Comparison of ENCODE assay signal across 17 cellular contexts in genomic region chr2:179574061-179574519, GRCh38.
DNase-seq lines count a peak whose midpoint lies in the region; ATAC-seq, FAIRE-seq and TF ChIP-seq lines count a peak whose summit lies in the region.
"Had no signal": no experiment of that assay in that cellular context is flagged by ENCODE, and none has a peak within 500 bp of the region (broad histone marks: within the 10 kb centered on the region; RNA-seq: fewer than 3 reads in every experiment).

No MANE protein-coding gene starts in this region.

- DNase-seq in SK-N-MC (ENCODE audit: low read depth, low spot score): peak; percentile 14
- DNase-seq in HepG2 (ENCODE audit: low spot score): peak; percentile 88
- no peak for DNase-seq in stomach
- DNase-seq in H9: no peak
- DNase-seq in NCI-H446 treated with DMSO at 0.1 percent for 48 hours (lab: John Stamatoyannopoulos, UW): no peak
- DNase-seq: C1 segment of cervical spinal cord, DMS153, EL, NCI-H1417, NCI-H2029, NCI-H2171 treated with DMSO at 0.1 percent for 48 hours, NCI-H510A, SIG-M5 had no signal

- POLR2A ChIA-PET in HepG2 (lab: Yijun Ruan, JAX): interaction anchor here (0.8 to 2.0 kb wide), 3 partner anchors 9 to 31 kb away, joined by 3 to 4 read pairs (median 3); no protein-coding TSS in a partner anchor

- H2BK15ac ChIP-seq in H9 (ENCODE audit: low read depth, low read length): no peak overlapping the region

- no peak overlapping the region for H3K9ac ChIP-seq in KMS-11
- no peak overlapping the region for H3K9ac ChIP-seq in SK-N-MC (ENCODE audit: insufficient read length)
- H3K9ac ChIP-seq in HepG2 (ENCODE audit: insufficient read depth, low read depth, low read length): no peak overlapping the region
- no peak overlapping the region for H3K9ac ChIP-seq in H9 (ENCODE audit: extremely low read depth, insufficient read length, low read length)

- H3K27me3 ChIP-seq in KMS-11 (ENCODE audit: insufficient read depth, low read depth) (no peaks in the 10 kb centered on the region), HepG2 (ENCODE audit: control insufficient read depth in 1 of 2, insufficient read depth in 2 of 2, low read length in 2 of 2) (no peaks in the 10 kb centered on the region), stomach (no peaks in the 10 kb centered on the region), H9 (ENCODE audit: insufficient read depth, low read length) (no peaks in the 10 kb centered on the region)

- no peaks in the 10 kb centered on the region for H3K23me2 ChIP-seq in H9 (ENCODE audit: insufficient read length, low read depth, low read length, poor library complexity, severe bottlenecking)

- TF ChIP-seq CTCF in KMS-11 (conservative IDR thresholded peaks at IDR 0.05; ENCODE audit: low read depth, low read length) (no peak), HepG2 (CRISPR knock-in tag; IDR thresholded peaks at IDR 0.05) (no peak), stomach (IDR thresholded peaks at IDR 0.05) (no peak), H9 (conservative IDR thresholded peaks at IDR 0.05) (no peak)

- WGBS in HepG2 (ENCODE audit: low lambda C conversion rate): 54% methylated on average over 3 of the region's 3 CpGs
- 20 to 45% (median 36%) methylated on average over 3 of the region's 3 CpGs for WGBS in stomach, 5 donors
- WGBS in H9 (ENCODE audit: extremely low coverage, insufficient read length, low lambda C conversion rate): no CpG with 5 or more reads among the region's 3 CpGs

- in situ Hi-C loops in HepG2 (cut with HindIII; ENCODE audit: extremely low pct_ligation_motif_present, low pct_unique_long_range_greater_than_20kb): no loop called here

- TF ChIP-seq POLR2A in HepG2 (IDR thresholded peaks at IDR 0.05; ENCODE audit: insufficient read depth in 1 of 2, low read depth in 2 of 2, low read length in 2 of 2) (no peak), stomach (IDR thresholded peaks at IDR 0.05) (no peak)

- no peak overlapping the region for H3K56ac ChIP-seq in H9 (ENCODE audit: insufficient read length, low read depth, low read length)

- H3K9me3 Mint-ChIP-seq in H9: no peaks in the 10 kb centered on the region; a peak in 1 of 5 replicates

- no peak overlapping the region for H2BK5ac ChIP-seq in H9 (ENCODE audit: insufficient read length, low read length)

- no peaks in the 10 kb centered on the region for H3K79me1 ChIP-seq in H9 (ENCODE audit: insufficient read depth, low read depth, low read length, poor library complexity, severe bottlenecking)

- no peak overlapping the region for H4K8ac ChIP-seq in H9 (replicated peaks; ENCODE audit: insufficient read length, low read depth, low read length)

- peaks cover 19% of the 10 kb centered on the region for H3K4me1 ChIP-seq in KMS-11 (ENCODE audit: low read depth, poor library complexity, severe bottlenecking)
- peaks cover 80% of the 10 kb centered on the region for H3K4me1 ChIP-seq in HepG2 (ENCODE audit: insufficient read depth, low read length)
- H3K4me1 ChIP-seq in stomach: peaks cover 7 to 55% (median 21%) of the 10 kb centered on the region in 4 donors
- H3K4me1 ChIP-seq in H9 (ENCODE audit: insufficient read depth, low read length): no peaks in the 10 kb centered on the region

- intact Hi-C loops in HepG2 (cut with micrococcal nuclease; ENCODE audit: unreplicated experiment) (loop anchor here (2.0 to 10.0 kb wide), 2 partner anchors 15 to 229 kb away; no protein-coding TSS in a partner anchor), stomach (cut with DNase I; ENCODE audit: low total_unique reads) (no loop called here)

- H2BK12ac ChIP-seq in H9 (ENCODE audit: insufficient read length, low read depth, low read length): no peak overlapping the region

- no peak overlapping the region for H3K14ac ChIP-seq in H9 (ENCODE audit: insufficient read depth, low read length)

- H3K27ac ChIP-seq in KMS-11 (no peak overlapping the region), SK-N-MC (peak overlapping the region; percentile 51; the same call in 1 of the 2 replicates), HepG2 (ENCODE audit: extremely low read length, insufficient read depth, low read length) (peak overlapping the region; percentile 53), stomach (peak overlapping the region in 3 of 5 donors; percentile 31 to 77 (median 54)), H9 (ENCODE audit: insufficient read length, low read depth, low read length) (no peak overlapping the region)

- H3K79me2 ChIP-seq in KMS-11 (ENCODE audit: insufficient read depth, low read depth): no peaks in the 10 kb centered on the region
- H3K79me2 ChIP-seq in HepG2 (ENCODE audit: insufficient read depth, low read length): no peaks in the 10 kb centered on the region
- H3K79me2 ChIP-seq in H9 (ENCODE audit: insufficient read depth, low read length): no peaks in the 10 kb centered on the region

- no peak overlapping the region for H2BK20ac ChIP-seq in H9 (ENCODE audit: low read depth, low read length, poor library complexity, severe bottlenecking)

- no peak overlapping the region for H3K18ac ChIP-seq in H9 (ENCODE audit: insufficient read length, low read depth, low read length)

- peaks cover 3 to 8% of the 10 kb centered on the region in 2 experiments; a peak in 1 of 4 replicates for H3K4me1 Mint-ChIP-seq in H9

- no peak overlapping the region for H3K27ac Mint-ChIP-seq in H9

- no peak overlapping the region for H3K4ac ChIP-seq in H9 (ENCODE audit: low read depth, low read length)

- no peaks in the 10 kb centered on the region for H3K36me3 Mint-ChIP-seq in H9 (ENCODE audit: insufficient read depth in 1 of 3, low read depth in 3 of 3)

- no peak overlapping the region for H2BK120ac ChIP-seq in H9 (ENCODE audit: low read depth, low read length, poor library complexity, severe bottlenecking)

- no TSS peak for BruUV-seq in HepG2 (replicated peaks; lab: Mats Ljungman, UMichigan)

- H4K20me1 ChIP-seq in KMS-11 (ENCODE audit: insufficient read depth): no peaks in the 10 kb centered on the region
- no peaks in the 10 kb centered on the region for H4K20me1 ChIP-seq in HepG2 (ENCODE audit: insufficient read depth, low read length)
- no peaks in the 10 kb centered on the region for H4K20me1 ChIP-seq in H9 (ENCODE audit: control insufficient read depth, insufficient read depth, insufficient read length)

- H3K27me3 Mint-ChIP-seq in H9 (ENCODE audit: low read depth): no peaks in the 10 kb centered on the region

- H2AFZ ChIP-seq in KMS-11 (ENCODE audit: low read depth) (no peak overlapping the region), HepG2 (ENCODE audit: low read length) (no peak overlapping the region), H9 (ENCODE audit: low read length) (no peak overlapping the region)

- H4K5ac ChIP-seq in H9 (ENCODE audit: insufficient read length, low read depth, low read length): no peak overlapping the region

- peak; percentile 78 for ATAC-seq in HepG2
- no peak for ATAC-seq in HG03460 (IDR thresholded peaks at IDR 0.05; ENCODE audit: unreplicated experiment)
- ATAC-seq: K562 had no signal

- H3K4me3 Mint-ChIP-seq in H9: no peak overlapping the region

- H3K9me3 ChIP-seq in SK-N-MC (ENCODE audit: low read depth, low read length): no peaks in the 10 kb centered on the region
- H3K9me3 ChIP-seq in HepG2 (ENCODE audit: low read length): peaks cover 6% of the 10 kb centered on the region; the same call in 1 of the 2 replicates
- H3K9me3 ChIP-seq in stomach: no peaks in the 10 kb centered on the region
- no peaks in the 10 kb centered on the region for H3K9me3 ChIP-seq in H9 (ENCODE audit: control insufficient read depth, low read depth, low read length)
- H3K9me3 ChIP-seq: HAP-1 had no signal

- no peak overlapping the region for H3K4me3 ChIP-seq in KMS-11 (IDR thresholded peaks at IDR 0.05; ENCODE audit: insufficient read depth, low read depth, low read length)
- peak overlapping the region; percentile 31; the same call in 1 of the 2 replicates for H3K4me3 ChIP-seq in SK-N-MC
- H3K4me3 ChIP-seq in HepG2 (replicated peaks in 1 of 3; ENCODE audit: insufficient read depth in 1 of 3, low read depth in 2 of 3, low read length in 3 of 3): peak overlapping the region in 1 of 3 experiments; percentile 9; a peak in 1 of 6 replicates
- H3K4me3 ChIP-seq in stomach: no peak overlapping the region
- H3K4me3 ChIP-seq: HAP-1, K562 had no signal

- H3K4me2 ChIP-seq in KMS-11 (peak overlapping the region; percentile 11; the same call in 1 of the 2 replicates), HepG2 (ENCODE audit: low read depth, low read length) (peak overlapping the region; percentile 40), H9 (ENCODE audit: insufficient read depth, insufficient read length, low read length) (no peak overlapping the region)

- no peak overlapping the region for H2AK5ac ChIP-seq in H9 (ENCODE audit: insufficient read length, low read length)

- no peak for FAIRE-seq in HepG2 (lab: Jason Lieb, UNC)
- FAIRE-seq: K562 had no signal

- no peaks in the 10 kb centered on the region for H3K36me3 ChIP-seq in KMS-11 (ENCODE audit: insufficient read depth)
- H3K36me3 ChIP-seq in SK-N-MC (ENCODE audit: insufficient read depth, low read length): no peaks in the 10 kb centered on the region
- no peaks in the 10 kb centered on the region for H3K36me3 ChIP-seq in HepG2 (replicated peaks in 1 of 2; ENCODE audit: control insufficient read depth in 1 of 2, insufficient read depth in 2 of 2, low read length in 2 of 2)
- no peaks in the 10 kb centered on the region for H3K36me3 ChIP-seq in stomach
- H3K36me3 ChIP-seq: HAP-1 had no signal

- H3K23ac ChIP-seq in H9 (ENCODE audit: insufficient read length, low read depth, low read length): no peak overlapping the region

- H3T11ph ChIP-seq in H9 (ENCODE audit: low read length): no peak overlapping the region

- no peak for TF ChIP-seq RAD21 in HepG2 (CRISPR knock-in tag; IDR thresholded peaks at IDR 0.05)

- CTCF ChIA-PET in HepG2 (lab: Yijun Ruan, JAX; ENCODE audit: low intra/inter-chr PET ratio, low total read pairs): no interaction called here

- peak in 1 of 2 experiments; percentile 87; a peak in 2 of 4 replicates for TF ChIP-seq EP300 in HepG2 (IDR thresholded peaks at IDR 0.05; ENCODE audit: low read depth in 2 of 2, low read length in 2 of 2)
- no peak for TF ChIP-seq EP300 in HepG2 (CRISPR knock-in tag; IDR thresholded peaks at IDR 0.05; ENCODE audit: borderline replicate concordance)
- TF ChIP-seq EP300 in stomach (IDR thresholded peaks at IDR 0.05): no peak

- H4K91ac ChIP-seq in H9 (ENCODE audit: insufficient read length, low read depth, low read length): no peak overlapping the region

TF ChIP-seq in HepG2, 621 proteins besides CTCF, POLR2A, EP300 and RAD21 (continues in another document):
- TF ChIP-seq KDM1A (CRISPR knock-in tag; IDR thresholded peaks at IDR 0.05) (no peak), ZNF441 (CRISPR knock-in tag; IDR thresholded peaks at IDR 0.05; ENCODE audit: borderline replicate concordance) (no peak), FOXO1 (CRISPR knock-in tag; IDR thresholded peaks at IDR 0.05) (peak; percentile 37; the same call in 1 of the 2 replicates), SYNCRIP (IDR thresholded peaks at IDR 0.05; ENCODE audit: insufficient read depth, low read depth, low read length) (no peak), CBFB (CRISPR knock-in tag; IDR thresholded peaks at IDR 0.05) (no peak), ZNF207 (IDR thresholded peaks at IDR 0.05; ENCODE audit: borderline replicate concordance) (no peak), SATB2 (CRISPR knock-in tag; IDR thresholded peaks at IDR 0.05) (no peak), MAFF (IDR thresholded peaks at IDR 0.05; ENCODE audit: low read depth, low read length) (no peak), FOXK2 (IDR thresholded peaks at IDR 0.05) (no peak), ZNF292 (CRISPR knock-in tag; IDR thresholded peaks at IDR 0.05; ENCODE audit: borderline replicate concordance, low read depth) (no peak)

Comparison
In these comparisons a context has a peak if more than half of its experiments do, and no peak if none do; other contexts are left out.
1. H3K27ac ChIP-seq: peak in SK-N-MC (single experiment), HepG2 (single experiment) and stomach (3 of 5); none in KMS-11 (single experiment) and H9 (single experiment).
2. DNase-seq: peak in SK-N-MC (single experiment) and HepG2 (single experiment); none in stomach (single experiment), H9 (single experiment) and NCI-H446 treated with DMSO at 0.1 percent for 48 hours (single experiment).